In genomic region chr3:50268703-50269451, GRCh38 we compare ENCODE assay signal across 1 cellular context.
TF ChIP-seq lines count a peak whose summit lies in the region.

Gene SEMA3B, plus strand, starts transcription at chr3:50269147. Its CDS starts 94 bp downstream, at chr3:50269241.

TF ChIP-seq in HepG2, 621 proteins besides CTCF, POLR2A, EP300 and RAD21 (continued from another document and continues in another):
- TF ChIP-seq ZBED4 (CRISPR knock-in tag; IDR thresholded peaks at IDR 0.05; ENCODE audit: borderline replicate concordance) (peak; percentile 24; the same call in 1 of the 2 replicates), HIVEP1 (CRISPR knock-in tag; IDR thresholded peaks at IDR 0.05) (peak; percentile 81), ZBTB7B (CRISPR knock-in tag; IDR thresholded peaks at IDR 0.05) (peak; percentile 71), ZNF468 (CRISPR knock-in tag; IDR thresholded peaks at IDR 0.05) (no peak), ZSCAN31 (CRISPR knock-in tag; IDR thresholded peaks at IDR 0.05; ENCODE audit: low read depth) (peak; percentile 45; the same call in 1 of the 2 replicates), ZNF879 (CRISPR knock-in tag; IDR thresholded peaks at IDR 0.05) (no peak), FOXK2 (IDR thresholded peaks at IDR 0.05) (no peak), ONECUT2 (CRISPR knock-in tag; IDR thresholded peaks at IDR 0.05) (no peak), SOX5 (CRISPR knock-in tag; IDR thresholded peaks at IDR 0.05; ENCODE audit: borderline replicate concordance) (no peak), ZXDC (CRISPR knock-in tag; IDR thresholded peaks at IDR 0.05) (peak; percentile 74; the same call in 1 of the 2 replicates), FOXJ3 (CRISPR knock-in tag; IDR thresholded peaks at IDR 0.05; ENCODE audit: borderline replicate concordance) (no peak), DZIP1 (CRISPR knock-in tag; IDR thresholded peaks at IDR 0.05) (no peak), ZBTB43 (CRISPR knock-in tag; conservative IDR thresholded peaks at IDR 0.05) (no peak; the same call in 1 of the 2 replicates), ZNF772 (CRISPR knock-in tag; IDR thresholded peaks at IDR 0.05) (peak; percentile 67; the same call in 1 of the 2 replicates), ATF7-NPFF (CRISPR knock-in tag; IDR thresholded peaks at IDR 0.05; ENCODE audit: low read depth) (no peak), ELF4 (CRISPR knock-in tag; IDR thresholded peaks at IDR 0.05; ENCODE audit: borderline replicate concordance) (peak; percentile 33; the same call in 1 of the 2 replicates), ZNF121 (CRISPR knock-in tag; IDR thresholded peaks at IDR 0.05) (no peak), RERE (CRISPR knock-in tag; IDR thresholded peaks at IDR 0.05; ENCODE audit: low read depth) (no peak), ZNF543 (CRISPR knock-in tag; IDR thresholded peaks at IDR 0.05) (no peak; the same call in 1 of the 2 replicates), HNRNPL (IDR thresholded peaks at IDR 0.05; ENCODE audit: low read depth, low read length) (peak; percentile 93), HDAC1 (CRISPR knock-in tag; IDR thresholded peaks at IDR 0.05) (peak; percentile 27), ZNF101 (CRISPR knock-in tag; IDR thresholded peaks at IDR 0.05; ENCODE audit: borderline replicate concordance, low read depth) (no peak), FOXP4 (CRISPR knock-in tag; IDR thresholded peaks at IDR 0.05) (peak; percentile 23), ARHGAP35 (CRISPR knock-in tag; IDR thresholded peaks at IDR 0.05; ENCODE audit: borderline replicate concordance) (no peak), FOXA3 (CRISPR knock-in tag; IDR thresholded peaks at IDR 0.05) (peak; percentile 27; the same call in 1 of the 2 replicates), ZNF501 (CRISPR knock-in tag; IDR thresholded peaks at IDR 0.05) (0 out of 2 replicates have a peak, but pooled peaks have one; percentile 25), HDAC2 (CRISPR knock-in tag; IDR thresholded peaks at IDR 0.05) (peak; percentile 55), ATF4 (CRISPR knock-in tag; IDR thresholded peaks at IDR 0.05) (no peak), KLF6 (CRISPR knock-in tag; IDR thresholded peaks at IDR 0.05) (no peak), CC2D1A (CRISPR knock-in tag; IDR thresholded peaks at IDR 0.05) (no peak), MXI1 (IDR thresholded peaks at IDR 0.05; ENCODE audit: borderline replicate concordance, low read depth, low read length) (no peak; the same call in 2 of the 3 replicates), ZC3H4 (CRISPR knock-in tag; IDR thresholded peaks at IDR 0.05; ENCODE audit: borderline replicate concordance) (0 out of 2 replicates have a peak, but pooled peaks have one; percentile 15), REXO4 (CRISPR knock-in tag; IDR thresholded peaks at IDR 0.05; ENCODE audit: borderline replicate concordance) (no peak), CEBPG (CRISPR knock-in tag; IDR thresholded peaks at IDR 0.05) (no peak), TMF1 (CRISPR knock-in tag; IDR thresholded peaks at IDR 0.05; ENCODE audit: low read depth) (0 out of 2 replicates have a peak, but pooled peaks have one; percentile 61), GLI4 (CRISPR knock-in tag; IDR thresholded peaks at IDR 0.05; ENCODE audit: borderline replicate concordance) (no peak), SYNCRIP (IDR thresholded peaks at IDR 0.05; ENCODE audit: insufficient read depth, low read depth, low read length) (no peak), TCF12 (IDR thresholded peaks at IDR 0.05) (no peak), TCF12 (CRISPR knock-in tag; IDR thresholded peaks at IDR 0.05) (peak; percentile 86; the same call in 1 of the 2 replicates), GFI1 (CRISPR knock-in tag; IDR thresholded peaks at IDR 0.05; ENCODE audit: borderline replicate concordance) (peak; percentile 73; the same call in 1 of the 2 replicates)
